Comparison of ENCODE assay signal across 8 cellular contexts in genomic region chr14:89504602-89505320, GRCh38.
DNase-seq lines count a peak whose midpoint lies in the region; ATAC-seq and TF ChIP-seq lines count a peak whose summit lies in the region.

No MANE protein-coding gene starts in this region.

- peaks cover 14% of the 10 kb centered on the region for H3K36me3 Mint-ChIP-seq in activated CD4-positive, alpha-beta memory T cell treated with anti-CD3 and anti-CD28 coated beads, Interleukin-2, amount 10 ng/mL, durations not matched to agents 7 days and 5 days (ENCODE audit: low read depth)
- H3K36me3 Mint-ChIP-seq in naive thymus-derived CD8-positive, alpha-beta T cell: peaks cover 0 to 32% (median 18%) of the 10 kb centered on the region in 3 donors

- H3K4me1 Mint-ChIP-seq in activated CD4-positive, alpha-beta memory T cell treated with anti-CD3 and anti-CD28 coated beads, Interleukin-2, amount 10 ng/mL, durations not matched to agents 7 days and 5 days: peaks cover 55% of the 10 kb centered on the region
- peaks cover 26 to 59% (median 50%) of the 10 kb centered on the region in 4 donors for H3K4me1 Mint-ChIP-seq in naive thymus-derived CD8-positive, alpha-beta T cell

- CTCF ChIA-PET in AG04450 (lab: Charles Lee): no interaction called here
- CTCF ChIA-PET in activated CD4-positive, alpha-beta memory T cell treated with anti-CD3 and anti-CD28 coated beads, Interleukin-2, amount 10 ng/mL, durations not matched to agents 7 days and 5 days (lab: Charles Lee): interaction anchor here (0.7 to 1.0 kb wide), 2 partner anchors 75 to 216 kb away, joined by 3 to 4 read pairs; no protein-coding TSS in a partner anchor

- H3K9me3 Mint-ChIP-seq in activated CD4-positive, alpha-beta memory T cell treated with anti-CD3 and anti-CD28 coated beads, Interleukin-2, amount 10 ng/mL, durations not matched to agents 7 days and 5 days: no peaks in the 10 kb centered on the region
- H3K9me3 Mint-ChIP-seq in naive thymus-derived CD8-positive, alpha-beta T cell: no peaks in the 10 kb centered on the region

- no peak overlapping the region for H3K4me3 ChIP-seq in AG04450 (ENCODE audit: low read depth, low read length)

- H3K27ac Mint-ChIP-seq in activated CD4-positive, alpha-beta memory T cell treated with anti-CD3 and anti-CD28 coated beads, Interleukin-2, amount 10 ng/mL, durations not matched to agents 7 days and 5 days: no peak overlapping the region
- H3K27ac Mint-ChIP-seq in naive thymus-derived CD8-positive, alpha-beta T cell: peak overlapping the region in 9 of 10 donors; percentile 9 to 71 (median 44)

- peak; percentile 52 for ATAC-seq in GM18858 (IDR thresholded peaks at IDR 0.05; ENCODE audit: unreplicated experiment)
- ATAC-seq in HG03196 (IDR thresholded peaks at IDR 0.05; ENCODE audit: unreplicated experiment): peak; percentile 68
- ATAC-seq in naive thymus-derived CD8-positive, alpha-beta T cell: peak in 1 of 2 donors; percentile 22
- no peak for ATAC-seq in GM19397 (IDR thresholded peaks at IDR 0.05; ENCODE audit: unreplicated experiment)

- DNase-seq in AG04450 (ENCODE audit: low read depth, low spot score): no peak
- peak; percentile 69 for DNase-seq in activated CD4-positive, alpha-beta memory T cell treated with anti-CD3 and anti-CD28 coated beads, Interleukin-2, amount 10 ng/mL, durations not matched to agents 7 days and 5 days
- no peak for DNase-seq in naive thymus-derived CD8-positive, alpha-beta T cell
- DNase-seq in COR-L47 (lab: John Stamatoyannopoulos, UW): no peak
- DNase-seq in central memory CD4-positive, alpha-beta T cell: no peak

- H3K9me3 ChIP-seq in AG04450 (ENCODE audit: control insufficient read depth, insufficient read depth, low read length): no peaks in the 10 kb centered on the region

- TF ChIP-seq CTCF in AG04450 (IDR thresholded peaks at IDR 0.05; ENCODE audit: low read depth, low read length): no peak

- H3K4me3 Mint-ChIP-seq in activated CD4-positive, alpha-beta memory T cell treated with anti-CD3 and anti-CD28 coated beads, Interleukin-2, amount 10 ng/mL, durations not matched to agents 7 days and 5 days: no peak overlapping the region
- H3K4me3 Mint-ChIP-seq in naive thymus-derived CD8-positive, alpha-beta T cell: peak overlapping the region in 3 of 10 donors; percentile 1 to 55 (median 3)

- POLR2A ChIA-PET in AG04450 (lab: Yijun Ruan, JAX): interaction anchor here (0.6 to 1.0 kb wide), 4 partner anchors 15 to 132 kb away, joined by 3 to 6 read pairs (median 4); no protein-coding TSS in a partner anchor
- POLR2A ChIA-PET in activated CD4-positive, alpha-beta memory T cell treated with anti-CD3 and anti-CD28 coated beads, Interleukin-2, amount 10 ng/mL, durations not matched to agents 7 days and 5 days (lab: Charles Lee): interaction anchor here (0.7 to 2.3 kb wide), 7 partner anchors 19 to 176 kb away, joined by 3 to 7 read pairs (median 3); no protein-coding TSS in a partner anchor
- POLR2A ChIA-PET in naive thymus-derived CD8-positive, alpha-beta T cell (lab: Charles Lee): interaction anchor here (1.0 to 1.1 kb wide), 2 partner anchors 12 to 13 kb away, joined by 3 read pairs; no protein-coding TSS in a partner anchor

- H3K27me3 ChIP-seq in AG04450 (ENCODE audit: control insufficient read depth, insufficient read depth, low read length): no peaks in the 10 kb centered on the region

- peak overlapping the region; percentile 52 for H3K27ac ChIP-seq in AG04450 (ENCODE audit: low read depth, low read length)

- no peaks in the 10 kb centered on the region for H3K27me3 Mint-ChIP-seq in activated CD4-positive, alpha-beta memory T cell treated with anti-CD3 and anti-CD28 coated beads, Interleukin-2, amount 10 ng/mL, durations not matched to agents 7 days and 5 days
- H3K27me3 Mint-ChIP-seq in naive thymus-derived CD8-positive, alpha-beta T cell: no peaks in the 10 kb centered on the region
